In genomic region chr10:12594448-12594944, GRCh38 we compare ENCODE assay signal across 11 cellular contexts.
DNase-seq lines count a peak whose midpoint lies in the region; ATAC-seq, FAIRE-seq and TF ChIP-seq lines count a peak whose summit lies in the region.
"Had no signal": no experiment of that assay in that cellular context is flagged by ENCODE, and none has a peak within 500 bp of the region (broad histone marks: within the 10 kb centered on the region; RNA-seq: fewer than 3 reads in every experiment).

No MANE protein-coding gene starts in this region.

- H3K27ac ChIP-seq in upper lobe of left lung: peak overlapping the region in 3 of 4 donors; percentile 1 to 29 (median 19)
- H3K27ac ChIP-seq: HL-60, lower lobe of right lung had no signal

- H3K4me1 Mint-ChIP-seq in activated T-helper 17 cell treated with anti-CD3 and anti-CD28 coated beads, Interleukin-2, amount 50 U/mL, for 72 hours: peaks cover 55% of the 10 kb centered on the region

- TF ChIP-seq EP300 in upper lobe of left lung (IDR thresholded peaks at IDR 0.05): peak in 1 of 4 donors; percentile 22

- no peak for FAIRE-seq in GM12892 (lab: Jason Lieb, UNC)

- no peaks in the 10 kb centered on the region for H3K36me3 ChIP-seq in upper lobe of left lung
- H3K36me3 ChIP-seq: lower lobe of right lung had no signal

- peak overlapping the region; percentile 93 for H3K27ac Mint-ChIP-seq in activated T-helper 17 cell treated with anti-CD3 and anti-CD28 coated beads, Interleukin-2, amount 50 U/mL, for 72 hours

- peaks cover 8% of the 10 kb centered on the region for H3K9me3 Mint-ChIP-seq in activated T-helper 17 cell treated with anti-CD3 and anti-CD28 coated beads, Interleukin-2, amount 50 U/mL, for 72 hours

- H3K4me3 Mint-ChIP-seq in activated T-helper 17 cell treated with anti-CD3 and anti-CD28 coated beads, Interleukin-2, amount 50 U/mL, for 72 hours: peak overlapping the region; percentile 76

- peak; percentile 88 for ATAC-seq in activated T-helper 17 cell treated with anti-CD3 and anti-CD28 coated beads, Interleukin-2, amount 50 U/mL, for 72 hours (replicated peaks)
- ATAC-seq in left lobe of liver: peak; percentile 27
- ATAC-seq in upper lobe of left lung (ENCODE audit: low FRiP score in 2 of 2): peak in 1 of 2 donors; percentile 58
- ATAC-seq in GM21825 (IDR thresholded peaks at IDR 0.05; ENCODE audit: unreplicated experiment): no peak

- no peak for TF ChIP-seq CTCF in upper lobe of left lung (IDR thresholded peaks at IDR 0.05)

- no peaks in the 10 kb centered on the region for H3K27me3 ChIP-seq in upper lobe of left lung

- 50 to 51% methylated on average over 8 of the region's 8 CpGs for WGBS in upper lobe of left lung, 2 donors

- DNase-seq in stimulated activated CD4-positive, alpha-beta T cell treated with anti-CD3 and anti-CD28 coated beads, Interleukin-15, amount 100 ng/mL, for 24 hours: peak; percentile 52
- no peak for DNase-seq in stimulated activated CD4-positive, alpha-beta T cell treated with anti-CD3 and anti-CD28 coated beads, Interleukin-4, amount 100 ng/mL, for 1 hour
- DNase-seq in left lobe of liver (ENCODE audit: low spot score) (no peak), upper lobe of left lung (no peak), GM12892 (ENCODE audit: insufficient read length) (no peak), NCI-H82 treated with DMSO at 0.1 percent for 48 hours (lab: John Stamatoyannopoulos, UW; ENCODE audit: unreplicated experiment) (no peak)
- DNase-seq: lower lobe of right lung, NCI-H1436 had no signal

- H3K36me3 Mint-ChIP-seq in activated T-helper 17 cell treated with anti-CD3 and anti-CD28 coated beads, Interleukin-2, amount 50 U/mL, for 72 hours (ENCODE audit: low read depth): no peaks in the 10 kb centered on the region

- H3K4me3 ChIP-seq in upper lobe of left lung: no peak overlapping the region
- H3K4me3 ChIP-seq: lower lobe of right lung had no signal

- no peaks in the 10 kb centered on the region for H3K4me1 ChIP-seq in upper lobe of left lung
- H3K4me1 ChIP-seq: lower lobe of right lung had no signal

- TF ChIP-seq POLR2A in upper lobe of left lung (IDR thresholded peaks at IDR 0.05) (no peak), GM12892 (IDR thresholded peaks at IDR 0.05; ENCODE audit: low read depth, low read length) (no peak)

- H3K9me3 ChIP-seq in upper lobe of left lung: no peaks in the 10 kb centered on the region
- H3K9me3 ChIP-seq: lower lobe of right lung had no signal

- H3K27me3 Mint-ChIP-seq in activated T-helper 17 cell treated with anti-CD3 and anti-CD28 coated beads, Interleukin-2, amount 50 U/mL, for 72 hours: no peaks in the 10 kb centered on the region
